In the genomic region with DNA sequence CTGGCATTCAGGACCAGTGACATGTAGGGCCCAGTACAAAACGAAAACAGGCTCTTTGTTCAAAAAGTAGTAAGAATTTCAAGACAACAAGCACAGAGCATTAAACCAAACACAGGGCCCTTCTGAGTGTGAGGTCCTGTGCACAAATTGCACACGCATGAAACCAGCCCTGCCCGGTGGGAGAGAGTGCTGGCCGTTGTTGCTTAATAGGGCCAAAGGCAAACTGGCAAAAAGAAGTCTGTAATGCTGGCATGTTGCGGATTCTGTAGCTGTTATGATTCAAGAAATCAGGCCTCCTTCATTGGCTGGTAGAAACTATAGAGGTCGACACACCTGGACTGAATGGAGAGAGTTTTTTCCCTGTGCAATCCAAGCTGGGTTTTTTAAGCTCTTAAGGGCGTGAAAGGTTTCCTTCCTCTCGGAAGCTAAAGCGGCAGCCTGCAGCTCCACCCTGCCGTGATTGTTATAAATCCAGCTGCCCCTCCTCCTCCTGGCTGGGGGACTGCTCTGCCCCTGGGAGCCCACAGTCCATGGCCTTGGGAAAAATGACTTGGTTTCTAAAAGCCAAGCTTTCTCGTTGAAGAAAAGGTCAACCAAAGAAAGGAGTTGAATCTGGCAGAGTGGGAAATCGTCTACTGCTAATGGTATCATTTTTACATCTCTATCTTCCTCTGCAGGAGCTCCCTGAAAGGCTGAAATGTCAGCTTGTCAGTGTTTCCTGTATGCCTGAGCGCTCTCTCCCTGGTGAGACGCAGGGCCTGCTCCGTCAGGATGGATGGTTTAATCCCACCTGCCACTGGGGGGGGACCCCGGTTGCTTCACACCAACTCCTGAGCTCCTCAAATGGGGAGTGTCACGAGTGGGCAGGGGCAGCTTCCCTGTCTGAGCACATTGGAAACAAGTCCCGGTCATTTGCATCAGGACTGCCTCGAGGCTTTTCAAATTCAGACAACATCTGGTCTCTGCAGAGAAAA, we compare ENCODE assay signal across 11 cellular contexts.
DNase-seq lines count a peak whose midpoint lies in the region; ATAC-seq and TF ChIP-seq lines count a peak whose summit lies in the region.
"Had no signal": no experiment of that assay in that cellular context is flagged by ENCODE, and none has a peak within 500 bp of the region (broad histone marks: within the 10 kb centered on the region; RNA-seq: fewer than 3 reads in every experiment).

No MANE protein-coding gene starts in this region.

- intact Hi-C loops in colonic mucosa (cut with DNase I) = no loop called here
- intact Hi-C loops in PC-3 (cut with micrococcal nuclease) = no loop called here

- no peak overlapping the region for H3K14ac ChIP-seq in mesenchymal stem cell (ENCODE audit: low read length in 2 of 2)

- BruUV-seq in PC-3 (replicated peaks; lab: Mats Ljungman, UMichigan) = no TSS peak

- peak overlapping the region in 1 of 2 experiments; percentile 67 for H3K23ac ChIP-seq in mesenchymal stem cell (ENCODE audit: low read length in 2 of 2)

- H4K91ac ChIP-seq in mesenchymal stem cell (ENCODE audit: low read length) = no peak overlapping the region

- DNase-seq in NCI-H1694 treated with DMSO at 0.1 percent for 48 hours (lab: John Stamatoyannopoulos, UW) (peak; percentile 47), colonic mucosa (peak; percentile 47), mesenchymal stem cell (no peak), KG1 (lab: John Stamatoyannopoulos, UW) (no peak), PC-3 (no peak)
- DNase-seq: hypothalamus; NCI-H2029; stimulated activated CD4-positive, alpha-beta T cell treated with anti-CD3 and anti-CD28 coated beads, Interleukin-12 subunit alpha, Interleukin-12 subunit beta, amount 100 ng/mL, for 4 hours had no signal

- no peak overlapping the region for H3K18ac ChIP-seq in mesenchymal stem cell (ENCODE audit: low read depth in 1 of 2, low read length in 2 of 2)

- no peak overlapping the region for H2AK5ac ChIP-seq in mesenchymal stem cell (ENCODE audit: low read length, severe bottlenecking)

- H2BK15ac ChIP-seq in mesenchymal stem cell (ENCODE audit: low read depth, poor library complexity, severe bottlenecking) = no peak overlapping the region

- H3K9me2 ChIP-seq in PC-3 (replicated peaks; ENCODE audit: low read length) = no peaks in the 10 kb centered on the region

- H3K9me3 ChIP-seq in BLaER1 treated with 17β-estradiol and CSF1 and Interleukin-3, amounts not matched to agents 10 nM and 100 nM (replicated peaks in 1 of 11) = no peaks in the 10 kb centered on the region
- no peaks in the 10 kb centered on the region for H3K9me3 ChIP-seq in colonic mucosa
- H3K9me3 ChIP-seq in mesenchymal stem cell (ENCODE audit: control insufficient read depth, low read length) = no peaks in the 10 kb centered on the region
- H3K9me3 ChIP-seq in PC-3 (ENCODE audit: low read length) = no peaks in the 10 kb centered on the region

- peak overlapping the region; percentile 53 to 79 (median 70) for H3K4me2 ChIP-seq in BLaER1 treated with 17β-estradiol and CSF1 and Interleukin-3, amounts not matched to agents 10 nM and 100 nM
- no peak overlapping the region for H3K4me2 ChIP-seq in mesenchymal stem cell (ENCODE audit: low read length, poor library complexity, severe bottlenecking)
- H3K4me2 ChIP-seq in PC-3 (ENCODE audit: low read length) = no peak overlapping the region

- H4K8ac ChIP-seq in mesenchymal stem cell (ENCODE audit: low read length) = peak overlapping the region; percentile 7

- H3K4me3 ChIP-seq in BLaER1 treated with 17β-estradiol and CSF1 and Interleukin-3, amounts not matched to agents 10 nM and 100 nM = peak overlapping the region in 2 of 10 experiments; percentile 4 to 39; a peak in 1 of 20 replicates
- H3K4me3 ChIP-seq in colonic mucosa (no peak overlapping the region), mesenchymal stem cell (ENCODE audit: insufficient read depth in 1 of 2, low read depth in 1 of 2, low read length in 2 of 2) (no peak overlapping the region), PC-3 (ENCODE audit: low read length) (no peak overlapping the region)

- no peak overlapping the region for H3K4ac ChIP-seq in mesenchymal stem cell (ENCODE audit: low read depth in 1 of 2, low read length in 2 of 2)

- no peaks in the 10 kb centered on the region for H3K79me2 ChIP-seq in PC-3 (ENCODE audit: low read length)

- H4K20me1 ChIP-seq in BLaER1 treated with 17β-estradiol and CSF1 and Interleukin-3, amounts not matched to agents 10 nM and 100 nM = no peaks in the 10 kb centered on the region
- H4K20me1 ChIP-seq in PC-3 (ENCODE audit: low read length) = no peaks in the 10 kb centered on the region

- peak overlapping the region in 6 of 11 experiments; percentile 8 to 46 (median 32); a peak in 7 of 22 replicates for H3K9ac ChIP-seq in BLaER1 treated with 17β-estradiol and CSF1 and Interleukin-3, amounts not matched to agents 10 nM and 100 nM
- H3K9ac ChIP-seq in colonic mucosa (ENCODE audit: low read depth in 2 of 2, low read length in 2 of 2) (peak overlapping the region in 1 of 2 donors; percentile 43), mesenchymal stem cell (ENCODE audit: low read length) (no peak overlapping the region), PC-3 (ENCODE audit: low read length) (no peak overlapping the region)

- no peak overlapping the region for H2BK5ac ChIP-seq in mesenchymal stem cell (ENCODE audit: low read depth, low read length, poor library complexity, severe bottlenecking)

- H3K27ac ChIP-seq in BLaER1 treated with 17β-estradiol and CSF1 and Interleukin-3, amounts not matched to agents 10 nM and 100 nM = peak overlapping the region in 5 of 11 experiments; percentile 1 to 29 (median 2); a peak in 2 of 22 replicates
- H3K27ac ChIP-seq in colonic mucosa (no peak overlapping the region), mesenchymal stem cell (ENCODE audit: low read length, poor library complexity, severe bottlenecking) (peak overlapping the region; percentile 9), PC-3 (ENCODE audit: low read length) (no peak overlapping the region)

- WGBS in mesenchymal stem cell = 43% methylated on average over 18 of the region's 19 CpGs

- no peaks in the 10 kb centered on the region; a peak in 1 of 22 replicates for H3K27me3 ChIP-seq in BLaER1 treated with 17β-estradiol and CSF1 and Interleukin-3, amounts not matched to agents 10 nM and 100 nM
- H3K27me3 ChIP-seq in colonic mucosa (no peaks in the 10 kb centered on the region), mesenchymal stem cell (ENCODE audit: control insufficient read depth in 1 of 2, insufficient read depth in 1 of 2, low read length in 2 of 2) (peaks cover 0 to 3% of the 10 kb centered on the region in 2 experiments), PC-3 (ENCODE audit: low read length) (no peaks in the 10 kb centered on the region)

- POLR2A ChIA-PET in PC-3 (lab: Charles Lee; ENCODE audit: unreplicated experiment) = no interaction called here

- H3K4me1 ChIP-seq in BLaER1 treated with 17β-estradiol and CSF1 and Interleukin-3, amounts not matched to agents 10 nM and 100 nM = peaks cover 13 to 26% (median 21%) of the 10 kb centered on the region in 10 experiments
- H3K4me1 ChIP-seq in colonic mucosa = no peaks in the 10 kb centered on the region
- peaks cover 3% of the 10 kb centered on the region for H3K4me1 ChIP-seq in mesenchymal stem cell (ENCODE audit: control insufficient read depth, insufficient read depth, low read depth, low read length)
- H3K4me1 ChIP-seq in PC-3 (ENCODE audit: insufficient read depth, low read length) = no peaks in the 10 kb centered on the region

- no peak for TF ChIP-seq CTCF in colonic mucosa (IDR thresholded peaks at IDR 0.05)
- TF ChIP-seq CTCF in PC-3 (conservative IDR thresholded peaks at IDR 0.05; ENCODE audit: low read depth, low read length) = no peak

- CTCF ChIA-PET in PC-3 (lab: Charles Lee) = no interaction called here

- H2BK120ac ChIP-seq in mesenchymal stem cell (ENCODE audit: low read depth, low read length) = no peak overlapping the region

- no peak for ATAC-seq in GM18511 (IDR thresholded peaks at IDR 0.05; ENCODE audit: unreplicated experiment)
- ATAC-seq in PC-3 = no peak
- no peak for ATAC-seq in HG03135 (IDR thresholded peaks at IDR 0.05; ENCODE audit: unreplicated experiment)

- H2BK12ac ChIP-seq in mesenchymal stem cell (ENCODE audit: low read length in 2 of 2) = no peak overlapping the region

- H3K79me1 ChIP-seq in mesenchymal stem cell (replicated peaks; ENCODE audit: low read length, poor library complexity, severe bottlenecking) = peaks cover 2% of the 10 kb centered on the region

- H2AFZ ChIP-seq in mesenchymal stem cell (ENCODE audit: low read depth, low read length) (no peak overlapping the region), PC-3 (ENCODE audit: low read length) (no peak overlapping the region)

- no peaks in the 10 kb centered on the region for H3K36me3 ChIP-seq in BLaER1 treated with 17β-estradiol and CSF1 and Interleukin-3, amounts not matched to agents 10 nM and 100 nM
- H3K36me3 ChIP-seq in colonic mucosa (no peaks in the 10 kb centered on the region), mesenchymal stem cell (ENCODE audit: control insufficient read depth in 1 of 2, insufficient read depth in 2 of 2, low read depth in 1 of 2, low read length in 2 of 2) (peaks cover 0 to 58% of the 10 kb centered on the region in 2 experiments), PC-3 (ENCODE audit: low read depth, low read length) (no peaks in the 10 kb centered on the region)

- H3F3A ChIP-seq in PC-3 (ENCODE audit: low read length, unreplicated experiment) = no peaks in the 10 kb centered on the region

Comparison
In these comparisons a context has a peak if more than half of its experiments do, and no peak if none do; other contexts are left out.
1. H3K4me2 ChIP-seq: peak in BLaER1 treated with 17β-estradiol and CSF1 and Interleukin-3, amounts not matched to agents 10 nM and 100 nM (11 of 11); none in mesenchymal stem cell (single experiment) and PC-3 (single experiment).
2. H3K9ac ChIP-seq: peak in BLaER1 treated with 17β-estradiol and CSF1 and Interleukin-3, amounts not matched to agents 10 nM and 100 nM (6 of 11); none in mesenchymal stem cell (single experiment) and PC-3 (single experiment).
3. DNase-seq: peak in NCI-H1694 treated with DMSO at 0.1 percent for 48 hours (single experiment) and colonic mucosa (single experiment); none in mesenchymal stem cell (single experiment), KG1 (single experiment) and PC-3 (single experiment).